In the genomic region with DNA sequence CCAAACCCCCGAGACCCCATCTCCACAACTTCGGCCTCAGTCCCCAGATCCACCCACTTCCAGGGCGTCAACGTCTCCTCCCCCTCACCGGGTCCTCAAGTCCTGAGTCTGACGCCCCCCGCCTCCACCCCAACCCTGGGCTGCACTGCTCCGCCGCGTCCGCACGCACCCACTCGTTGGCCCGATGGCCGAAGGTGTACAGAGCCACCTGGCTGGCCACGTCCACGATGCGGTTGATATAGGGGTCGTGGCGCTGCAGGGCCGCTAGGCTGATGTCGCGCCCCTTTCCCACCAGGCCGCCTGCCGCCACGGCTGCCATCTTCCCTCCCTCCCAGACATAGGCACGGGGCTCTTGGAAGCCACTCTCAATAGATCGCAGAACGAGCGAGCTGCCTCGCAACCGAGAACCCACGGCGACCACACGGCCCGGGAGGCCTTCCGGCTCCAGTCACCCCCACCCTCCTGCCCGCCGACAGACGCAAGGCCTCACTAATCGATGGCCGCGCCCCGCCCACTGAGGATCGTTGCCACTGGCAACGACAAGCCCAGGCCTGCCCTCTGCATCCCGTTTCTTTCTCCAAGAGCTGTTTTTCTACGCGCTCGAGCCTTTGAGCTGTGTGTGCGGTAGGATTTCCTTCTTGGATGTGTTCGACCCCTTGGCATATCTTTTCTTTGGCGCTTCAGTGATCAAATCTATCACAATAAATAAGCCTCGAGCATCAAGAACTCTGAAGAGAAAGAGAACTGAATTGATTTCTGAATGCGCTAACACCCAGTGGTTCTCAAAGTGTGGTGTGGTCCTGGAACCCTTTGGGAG, we compare ENCODE assay signal across 8 cellular contexts. TPM values are rescaled to one million over a fixed set of nuclear protein-coding genes. Genes with fewer than 3 reads are reported as not detected.
A peak's percentile ranks its signal among the peaks of the same experiment; 100 is the strongest.
DNase-seq lines count a peak whose midpoint lies in the region; ATAC-seq and TF ChIP-seq lines count a peak whose summit lies in the region.

A gene (minus strand): TSS at position 345 of the 817 bp plus-strand sequence. CDS start 26 bp downstream, at position 319.

- peak within 1 kb of the TSS; percentile 83 to 98 (median 97) for H3K27ac Mint-ChIP-seq in IgD-negative memory B cell

- peak within 1 kb of the TSS; percentile 93 for H3K4me2 ChIP-seq in PC-3 (ENCODE audit: low read length)

- peak within 1 kb of the TSS; percentile 99 for H2AFZ ChIP-seq in PC-3 (ENCODE audit: low read length)

- H3K9me3 Mint-ChIP-seq in IgD-negative memory B cell = no peaks in the 10 kb centered on the region

- POLR2A ChIA-PET in PC-3 (lab: Charles Lee; ENCODE audit: unreplicated experiment) = interaction anchor here (0.6 kb wide), 2 partner anchors 236 to 791 kb away, joined by 3 read pairs; no protein-coding TSS in a partner anchor

- TF ChIP-seq CTCF in PC-3 (conservative IDR thresholded peaks at IDR 0.05; ENCODE audit: low read depth, low read length) (no peak), mucosa of descending colon (IDR thresholded peaks at IDR 0.05) (no peak)

- peak; percentile 85 for DNase-seq in DMS114 treated with DMSO at 0.1 percent for 48 hours (lab: John Stamatoyannopoulos, UW; ENCODE audit: unreplicated experiment)
- DNase-seq in PC-3 = peak; percentile 87
- DNase-seq in activated T-cell treated with anti-CD3 and anti-CD28 coated beads for 48 hours (ENCODE audit: low read depth) = peak; percentile 92
- DNase-seq in epithelial cell of prostate (ENCODE audit: low read depth, low spot score) = peak; percentile 69
- peak; percentile 97 to 98 (median 97) for DNase-seq in mucosa of descending colon
- peak; percentile 94 for DNase-seq in stimulated activated CD8-positive, alpha-beta memory T cell treated with anti-CD3 and anti-CD28 coated beads, Interleukin-4, amount 100 ng/mL, for 24 hours (ENCODE audit: low read depth)

- no peaks in the 10 kb centered on the region for H3K9me3 ChIP-seq in PC-3 (ENCODE audit: low read length)
- H3K9me3 ChIP-seq in mucosa of descending colon = no peaks in the 10 kb centered on the region

- H3K36me3 Mint-ChIP-seq in IgD-negative memory B cell = peaks cover 2% of the 10 kb centered on the region

- no peaks in the 10 kb centered on the region for H3K9me2 ChIP-seq in PC-3 (replicated peaks; ENCODE audit: low read length)

- no TSS peak for BruUV-seq in PC-3 (replicated peaks; lab: Mats Ljungman, UMichigan)

- no peaks in the 10 kb centered on the region for H4K20me1 ChIP-seq in PC-3 (ENCODE audit: low read length)

- H3K4me3 ChIP-seq in PC-3 (ENCODE audit: low read length) (peak within 1 kb of the TSS; percentile 99), mucosa of descending colon (peak within 1 kb of the TSS; percentile 87)

- H3K4me3 Mint-ChIP-seq in IgD-negative memory B cell = peak within 1 kb of the TSS; percentile 94 to 100 (median 100)

- no peaks in the 10 kb centered on the region for H3K36me3 ChIP-seq in PC-3 (ENCODE audit: low read depth, low read length)
- no peaks in the 10 kb centered on the region for H3K36me3 ChIP-seq in mucosa of descending colon (ENCODE audit: low read depth)

- CTCF ChIA-PET in PC-3 (lab: Charles Lee) = no interaction called here

- peaks cover under 1% of the 10 kb centered on the region for H3K27me3 Mint-ChIP-seq in IgD-negative memory B cell

- peaks cover 15 to 23% (median 20%) of the 10 kb centered on the region in 3 donors for H3K4me1 Mint-ChIP-seq in IgD-negative memory B cell

- H3K27ac ChIP-seq in PC-3 (ENCODE audit: low read length) = peak within 1 kb of the TSS; percentile 62
- peak within 1 kb of the TSS; percentile 82 for H3K27ac ChIP-seq in epithelial cell of prostate

- H3K4me1 ChIP-seq in PC-3 (ENCODE audit: insufficient read depth, low read length) = peaks cover 6% of the 10 kb centered on the region
- H3K4me1 ChIP-seq in mucosa of descending colon (ENCODE audit: low read depth) = no peaks in the 10 kb centered on the region

- intact Hi-C loops in PC-3 (cut with micrococcal nuclease) (no loop called here), mucosa of descending colon (cut with DNase I, micrococcal nuclease) (no loop called here)

- no peaks in the 10 kb centered on the region for H3K27me3 ChIP-seq in PC-3 (ENCODE audit: low read length)

- no peaks in the 10 kb centered on the region for H3F3A ChIP-seq in PC-3 (ENCODE audit: low read length, unreplicated experiment)

- H3K9ac ChIP-seq in PC-3 (ENCODE audit: low read length) = peak within 1 kb of the TSS; percentile 95

- ATAC-seq in GM21528 (IDR thresholded peaks at IDR 0.05; ENCODE audit: low FRiP score, unreplicated experiment) = peak; percentile 97
- peak; percentile 100 for ATAC-seq in PC-3
- peak; percentile 100 for ATAC-seq in mucosa of descending colon

- peaks cover 11% of the 10 kb centered on the region; the same call in 1 of the 2 replicates for H3K79me2 ChIP-seq in PC-3 (ENCODE audit: low read length)

RNA-seq across cellular contexts. Expression of the gene that starts here (rescaled TPM):
- polyA plus RNA-seq in IgD-negative memory B cell = 19.2 TPM
- total RNA-seq in PC-3 (2014; rRNA removed) (3.6 and 4.9 TPM in 2 replicates), mucosa of descending colon (10 to 100 TPM; 10.1 to 27.3 (median 12.6) TPM)

Comparison
In these comparisons a context has a peak if more than half of its experiments do, and no peak if none do; other contexts are left out.
1. Peak in every context shown above with its lines: DNase-seq, ATAC-seq, H3K4me3 ChIP-seq and H3K27ac ChIP-seq.